In genomic region chr1:174001573-174001972, GRCh38 we compare ENCODE assay signal across 3 cellular contexts.
TF ChIP-seq lines count a peak whose summit lies in the region.

No MANE protein-coding gene starts in this region.

TF ChIP-seq in SK-N-SH, 30 proteins besides CTCF, POLR2A, EP300 and RAD21:
- TF ChIP-seq GABPA (IDR thresholded peaks at IDR 0.05; ENCODE audit: low read depth) (no peak), TAF1 (IDR thresholded peaks at IDR 0.05; ENCODE audit: borderline replicate concordance, low read depth, low read length) (no peak), GATA2 (CRISPR knock-in tag; IDR thresholded peaks at IDR 0.05) (no peak), REST (IDR thresholded peaks at IDR 0.05; ENCODE audit: low read depth, low read length) (no peak), POLR2AphosphoS5 (IDR thresholded peaks at IDR 0.05; ENCODE audit: low read depth, low read length) (no peak), CHD2 (IDR thresholded peaks at IDR 0.05; ENCODE audit: low read length, partially characterized antibody) (no peak), JUND (IDR thresholded peaks at IDR 0.05) (no peak), SMC3 (IDR thresholded peaks at IDR 0.05; ENCODE audit: low read depth, low read length) (no peak), PBX3 (IDR thresholded peaks at IDR 0.05) (no peak), USF2 (IDR thresholded peaks at IDR 0.05; ENCODE audit: borderline replicate concordance, low read depth, low read length) (no peak), NRF1 (IDR thresholded peaks at IDR 0.05; ENCODE audit: low read depth, low read length) (no peak), MXI1 (IDR thresholded peaks at IDR 0.05; ENCODE audit: low read depth, low read length) (no peak), RFX5 (IDR thresholded peaks at IDR 0.05; ENCODE audit: low read length) (no peak), NFIC (IDR thresholded peaks at IDR 0.05; ENCODE audit: borderline replicate concordance) (no peak), FOXJ3 (CRISPR knock-in tag; IDR thresholded peaks at IDR 0.05) (no peak)

TF ChIP-seq in SK-N-SH treated with all-trans-retinoic acid at 6 μM for 48 hours, 23 proteins besides CTCF, POLR2A, EP300 and RAD21:
- TF ChIP-seq ZFP3 (CRISPR knock-in tag; IDR thresholded peaks at IDR 0.05) (no peak), TSHZ2 (CRISPR knock-in tag; IDR thresholded peaks at IDR 0.05) (no peak), CSRNP3 (CRISPR knock-in tag; IDR thresholded peaks at IDR 0.05) (no peak), ZNF8 (CRISPR knock-in tag; IDR thresholded peaks at IDR 0.05) (no peak), CSDC2 (CRISPR knock-in tag; IDR thresholded peaks at IDR 0.05) (no peak), TOX (CRISPR knock-in tag; IDR thresholded peaks at IDR 0.05; ENCODE audit: borderline replicate concordance) (no peak), SNAI2 (CRISPR knock-in tag; IDR thresholded peaks at IDR 0.05) (no peak), ZC3H10 (CRISPR knock-in tag; IDR thresholded peaks at IDR 0.05) (no peak), ZNF565 (CRISPR knock-in tag; conservative IDR thresholded peaks at IDR 0.05; ENCODE audit: low read depth) (no peak), RARB (CRISPR knock-in tag; IDR thresholded peaks at IDR 0.05) (no peak), GLIS3 (CRISPR knock-in tag; IDR thresholded peaks at IDR 0.05) (no peak), PATZ1 (CRISPR knock-in tag; IDR thresholded peaks at IDR 0.05; ENCODE audit: borderline replicate concordance) (no peak), CREB5 (CRISPR knock-in tag; IDR thresholded peaks at IDR 0.05; ENCODE audit: low read depth) (no peak), TCF4 (CRISPR knock-in tag; IDR thresholded peaks at IDR 0.05; ENCODE audit: borderline replicate concordance) (no peak), PPARA (CRISPR knock-in tag; IDR thresholded peaks at IDR 0.05; ENCODE audit: borderline replicate concordance) (no peak)

TF ChIP-seq in K562, 482 proteins besides CTCF, POLR2A, EP300 and RAD21:
- TF ChIP-seq SMAD3 (CRISPR knock-in tag; conservative IDR thresholded peaks at IDR 0.05) (no peak), TARDBP (IDR thresholded peaks at IDR 0.05) (no peak), MAFG (tag; conservative IDR thresholded peaks at IDR 0.05) (peak; percentile 47), ZNF316 (IDR thresholded peaks at IDR 0.05) (peak; percentile 78), C11orf30 (IDR thresholded peaks at IDR 0.05; ENCODE audit: low read depth) (peak; percentile 76)
